Comparison of ENCODE assay signal across 9 cellular contexts in genomic region chr10:79988199-79988598, GRCh38. TPM values are rescaled to one million over a fixed set of nuclear protein-coding genes. Genes with fewer than 3 reads are reported as not detected.
"Had no signal": no experiment of that assay in that cellular context is flagged by ENCODE, and none has a peak within 500 bp of the region (broad histone marks: within the 10 kb centered on the region; RNA-seq: fewer than 3 reads in every experiment).

No MANE protein-coding gene starts in this region.

RNA-seq across cellular contexts. Expression of gene SFTPD, which starts 39.3 kb away (rescaled TPM):
- total RNA-seq: kidney epithelial cell, left colon, lung microvascular endothelial cell, mesenteric fat pad, mononuclear cell, myocyte had no signal
- polyA plus RNA-seq: immature natural killer cell; mammary epithelial cell; naive thymus-derived CD4-positive, alpha-beta T cell had no signal
